ENCODE assay signal across 1 cellular context in the genomic region with DNA sequence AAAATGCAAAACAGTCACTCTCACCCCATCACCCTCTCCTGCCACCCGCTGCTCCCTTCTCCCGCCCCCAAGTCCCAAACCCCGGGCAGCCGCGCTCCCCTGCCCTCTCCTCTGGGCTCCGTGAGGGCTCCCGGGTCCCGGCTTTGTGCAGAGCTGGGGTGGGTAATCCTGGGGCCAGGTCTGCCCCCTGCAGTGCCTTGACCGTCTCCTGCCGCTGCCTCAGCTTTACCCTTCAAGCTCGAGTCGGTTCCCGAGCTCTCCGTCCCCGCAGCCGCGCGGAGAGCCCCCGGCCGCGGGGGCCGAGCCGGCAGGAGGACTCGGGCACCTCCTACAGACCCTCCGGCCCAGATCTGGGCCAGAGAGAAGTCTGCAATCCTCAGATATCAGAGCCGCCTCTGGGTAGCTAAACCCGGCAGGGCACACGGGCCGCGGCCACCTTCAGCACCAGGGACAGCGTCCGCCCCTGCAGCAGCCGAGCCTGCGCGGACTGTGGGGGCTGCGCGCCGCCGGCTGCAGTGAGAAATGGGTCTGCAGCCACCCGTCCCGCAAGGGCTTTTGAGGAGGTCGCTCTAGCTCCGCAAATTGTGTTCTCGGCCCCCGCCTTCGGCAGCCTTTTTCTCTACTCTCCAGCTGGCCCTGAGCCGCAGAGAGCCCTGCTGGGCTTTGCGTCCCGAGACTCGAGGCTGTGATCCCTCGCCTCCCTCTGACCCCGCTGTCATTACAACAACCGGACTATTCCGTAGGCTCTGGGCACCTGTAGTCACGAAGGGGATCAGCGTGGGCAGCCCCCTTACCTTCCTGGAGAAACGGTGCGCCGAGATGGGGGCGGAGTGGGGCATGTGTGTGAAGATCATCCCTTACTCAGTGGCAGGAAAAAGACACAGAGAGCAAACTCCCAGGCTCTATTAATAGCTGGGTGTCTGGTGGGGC.
TF ChIP-seq lines count a peak whose summit lies in the region.

No MANE protein-coding gene starts in this region.

TF ChIP-seq in HepG2, 621 proteins besides CTCF, POLR2A, EP300 and RAD21 (continued from another document and continues in another):
- TF ChIP-seq HNF4A (CRISPR knock-in tag; IDR thresholded peaks at IDR 0.05) (no peak), ATRX (CRISPR knock-in tag; IDR thresholded peaks at IDR 0.05; ENCODE audit: borderline replicate concordance) (no peak), DMAP1 (CRISPR knock-in tag; IDR thresholded peaks at IDR 0.05) (no peak), ZFP90 (CRISPR knock-in tag; IDR thresholded peaks at IDR 0.05; ENCODE audit: borderline replicate concordance) (no peak), HOXA7 (CRISPR knock-in tag; IDR thresholded peaks at IDR 0.05) (no peak), NFE2 (CRISPR knock-in tag; IDR thresholded peaks at IDR 0.05) (no peak), PAF1 (CRISPR knock-in tag; IDR thresholded peaks at IDR 0.05) (no peak), CAMTA2 (CRISPR knock-in tag; IDR thresholded peaks at IDR 0.05; ENCODE audit: borderline replicate concordance) (no peak), ZKSCAN8 (CRISPR knock-in tag; IDR thresholded peaks at IDR 0.05; ENCODE audit: borderline replicate concordance) (no peak), ZNF737 (CRISPR knock-in tag; IDR thresholded peaks at IDR 0.05; ENCODE audit: borderline replicate concordance) (no peak), MAFK (conservative IDR thresholded peaks at IDR 0.05 in 1 of 2, IDR thresholded peaks at IDR 0.05 in 1 of 2; ENCODE audit: low read length in 2 of 2) (no peak), RBM22 (optimal IDR thresholded peaks at IDR 0.05; ENCODE audit: low read length) (no peak), CENPX (CRISPR knock-in tag; IDR thresholded peaks at IDR 0.05) (no peak), SMAD9 (CRISPR knock-in tag; IDR thresholded peaks at IDR 0.05) (no peak), ZNF781 (CRISPR knock-in tag; IDR thresholded peaks at IDR 0.05; ENCODE audit: borderline replicate concordance, not compliant biosample characterization) (peak; percentile 85), ZNF547 (CRISPR knock-in tag; IDR thresholded peaks at IDR 0.05) (no peak), ZNF788 (CRISPR knock-in tag; IDR thresholded peaks at IDR 0.05; ENCODE audit: borderline replicate concordance) (no peak), U2AF1 (optimal IDR thresholded peaks at IDR 0.05; ENCODE audit: low read depth, low read length) (no peak), LCORL (IDR thresholded peaks at IDR 0.05) (no peak), LCORL (CRISPR knock-in tag; IDR thresholded peaks at IDR 0.05) (no peak), MBNL3 (CRISPR knock-in tag; conservative IDR thresholded peaks at IDR 0.05) (no peak), SIX1 (CRISPR knock-in tag; IDR thresholded peaks at IDR 0.05; ENCODE audit: borderline replicate concordance) (no peak), CHD2 (IDR thresholded peaks at IDR 0.05; ENCODE audit: low read depth, low read length) (no peak), ZNF44 (CRISPR knock-in tag; IDR thresholded peaks at IDR 0.05) (no peak), ZFP36L2 (CRISPR knock-in tag; IDR thresholded peaks at IDR 0.05) (peak; percentile 82), ZNF12 (CRISPR knock-in tag; IDR thresholded peaks at IDR 0.05) (peak; percentile 51; the same call in 1 of the 2 replicates), ZNF468 (CRISPR knock-in tag; IDR thresholded peaks at IDR 0.05) (no peak), TCF12 (IDR thresholded peaks at IDR 0.05) (no peak), TCF12 (CRISPR knock-in tag; IDR thresholded peaks at IDR 0.05) (no peak), ZIK1 (CRISPR knock-in tag; IDR thresholded peaks at IDR 0.05; ENCODE audit: borderline replicate concordance, low read depth) (no peak), CHD4 (IDR thresholded peaks at IDR 0.05; ENCODE audit: borderline replicate concordance, low read length) (no peak), MTF2 (CRISPR knock-in tag; IDR thresholded peaks at IDR 0.05; ENCODE audit: borderline replicate concordance) (no peak), KLF11 (CRISPR knock-in tag; IDR thresholded peaks at IDR 0.05) (peak; percentile 83; the same call in 1 of the 2 replicates), TCF7 (IDR thresholded peaks at IDR 0.05; ENCODE audit: low read depth) (no peak), ZNF562 (CRISPR knock-in tag; IDR thresholded peaks at IDR 0.05; ENCODE audit: borderline replicate concordance) (no peak), FOXP1 (IDR thresholded peaks at IDR 0.05) (no peak), FOXP1 (CRISPR knock-in tag; IDR thresholded peaks at IDR 0.05) (no peak), FOSL2 (CRISPR knock-in tag; IDR thresholded peaks at IDR 0.05) (0 out of 2 replicates have a peak, but pooled peaks have one; percentile 11), ATF7-NPFF (CRISPR knock-in tag; IDR thresholded peaks at IDR 0.05; ENCODE audit: low read depth) (peak; percentile 32; the same call in 1 of the 2 replicates), HMGA1 (CRISPR knock-in tag; conservative IDR thresholded peaks at IDR 0.05) (no peak), PRMT3 (CRISPR knock-in tag; IDR thresholded peaks at IDR 0.05; ENCODE audit: borderline replicate concordance, low read depth) (0 out of 2 replicates have a peak, but pooled peaks have one; percentile 44), ZNF883 (CRISPR knock-in tag; IDR thresholded peaks at IDR 0.05; ENCODE audit: not compliant biosample characterization) (no peak), ZSCAN25 (CRISPR knock-in tag; IDR thresholded peaks at IDR 0.05) (no peak), ONECUT2 (CRISPR knock-in tag; IDR thresholded peaks at IDR 0.05) (no peak), ZNF550 (CRISPR knock-in tag; IDR thresholded peaks at IDR 0.05; ENCODE audit: borderline replicate concordance) (no peak), TGIF2 (CRISPR knock-in tag; IDR thresholded peaks at IDR 0.05) (peak; percentile 43; the same call in 1 of the 2 replicates), ZNF570 (CRISPR knock-in tag; IDR thresholded peaks at IDR 0.05; ENCODE audit: borderline replicate concordance) (no peak), BRCA1 (CRISPR knock-in tag; IDR thresholded peaks at IDR 0.05) (peak; percentile 85; the same call in 1 of the 2 replicates), ZNF652 (CRISPR knock-in tag; IDR thresholded peaks at IDR 0.05; ENCODE audit: borderline replicate concordance, low read depth) (no peak), HDAC2 (CRISPR knock-in tag; IDR thresholded peaks at IDR 0.05) (peak; percentile 40; the same call in 1 of the 2 replicates), ZNF546 (CRISPR knock-in tag; conservative IDR thresholded peaks at IDR 0.05) (peak; percentile 88), SOX13 (IDR thresholded peaks at IDR 0.05) (no peak), SOX13 (CRISPR knock-in tag; conservative IDR thresholded peaks at IDR 0.05 in 1 of 2, IDR thresholded peaks at IDR 0.05 in 1 of 2) (peak in 1 of 2 experiments; percentile 33; a peak in 1 of 4 replicates), ZNF496 (CRISPR knock-in tag; IDR thresholded peaks at IDR 0.05; ENCODE audit: insufficient replicate concordance) (no peak), ZNF674 (CRISPR knock-in tag; IDR thresholded peaks at IDR 0.05; ENCODE audit: low read depth) (no peak), PITX1 (CRISPR knock-in tag; IDR thresholded peaks at IDR 0.05) (no peak)
- TF ChIP-seq, protein P1, sequence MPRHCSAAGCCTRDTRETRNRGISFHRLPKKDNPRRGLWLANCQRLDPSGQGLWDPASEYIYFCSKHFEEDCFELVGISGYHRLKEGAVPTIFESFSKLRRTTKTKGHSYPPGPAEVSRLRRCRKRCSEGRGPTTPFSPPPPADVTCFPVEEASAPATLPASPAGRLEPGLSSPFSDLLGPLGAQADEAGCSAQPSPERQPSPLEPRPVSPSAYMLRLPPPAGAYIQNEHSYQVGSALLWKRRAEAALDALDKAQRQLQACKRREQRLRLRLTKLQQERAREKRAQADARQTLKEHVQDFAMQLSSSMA (CRISPR knock-in tag; IDR thresholded peaks at IDR 0.05): no peak
- TF ChIP-seq, protein P2, sequence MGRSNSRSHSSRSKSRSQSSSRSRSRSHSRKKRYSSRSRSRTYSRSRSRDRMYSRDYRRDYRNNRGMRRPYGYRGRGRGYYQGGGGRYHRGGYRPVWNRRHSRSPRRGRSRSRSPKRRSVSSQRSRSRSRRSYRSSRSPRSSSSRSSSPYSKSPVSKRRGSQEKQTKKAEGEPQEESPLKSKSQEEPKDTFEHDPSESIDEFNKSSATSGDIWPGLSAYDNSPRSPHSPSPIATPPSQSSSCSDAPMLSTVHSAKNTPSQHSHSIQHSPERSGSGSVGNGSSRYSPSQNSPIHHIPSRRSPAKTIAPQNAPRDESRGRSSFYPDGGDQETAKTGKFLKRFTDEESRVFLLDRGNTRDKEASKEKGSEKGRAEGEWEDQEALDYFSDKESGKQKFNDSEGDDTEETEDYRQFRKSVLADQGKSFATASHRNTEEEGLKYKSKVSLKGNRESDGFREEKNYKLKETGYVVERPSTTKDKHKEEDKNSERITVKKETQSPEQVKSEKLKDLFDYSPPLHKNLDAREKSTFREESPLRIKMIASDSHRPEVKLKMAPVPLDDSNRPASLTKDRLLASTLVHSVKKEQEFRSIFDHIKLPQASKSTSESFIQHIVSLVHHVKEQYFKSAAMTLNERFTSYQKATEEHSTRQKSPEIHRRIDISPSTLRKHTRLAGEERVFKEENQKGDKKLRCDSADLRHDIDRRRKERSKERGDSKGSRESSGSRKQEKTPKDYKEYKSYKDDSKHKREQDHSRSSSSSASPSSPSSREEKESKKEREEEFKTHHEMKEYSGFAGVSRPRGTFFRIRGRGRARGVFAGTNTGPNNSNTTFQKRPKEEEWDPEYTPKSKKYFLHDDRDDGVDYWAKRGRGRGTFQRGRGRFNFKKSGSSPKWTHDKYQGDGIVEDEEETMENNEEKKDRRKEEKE (IDR thresholded peaks at IDR 0.05): no peak
- TF ChIP-seq, protein P3, sequence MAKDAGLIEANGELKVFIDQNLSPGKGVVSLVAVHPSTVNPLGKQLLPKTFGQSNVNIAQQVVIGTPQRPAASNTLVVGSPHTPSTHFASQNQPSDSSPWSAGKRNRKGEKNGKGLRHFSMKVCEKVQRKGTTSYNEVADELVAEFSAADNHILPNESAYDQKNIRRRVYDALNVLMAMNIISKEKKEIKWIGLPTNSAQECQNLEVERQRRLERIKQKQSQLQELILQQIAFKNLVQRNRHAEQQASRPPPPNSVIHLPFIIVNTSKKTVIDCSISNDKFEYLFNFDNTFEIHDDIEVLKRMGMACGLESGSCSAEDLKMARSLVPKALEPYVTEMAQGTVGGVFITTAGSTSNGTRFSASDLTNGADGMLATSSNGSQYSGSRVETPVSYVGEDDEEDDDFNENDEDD (CRISPR knock-in tag; IDR thresholded peaks at IDR 0.05; ENCODE audit: borderline replicate concordance): no peak
- TF ChIP-seq, protein P4, sequence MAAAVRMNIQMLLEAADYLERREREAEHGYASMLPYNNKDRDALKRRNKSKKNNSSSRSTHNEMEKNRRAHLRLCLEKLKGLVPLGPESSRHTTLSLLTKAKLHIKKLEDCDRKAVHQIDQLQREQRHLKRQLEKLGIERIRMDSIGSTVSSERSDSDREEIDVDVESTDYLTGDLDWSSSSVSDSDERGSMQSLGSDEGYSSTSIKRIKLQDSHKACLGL (CRISPR knock-in tag; IDR thresholded peaks at IDR 0.05): 0 out of 2 replicates have a peak, but pooled peaks have one; percentile 35
- TF ChIP-seq, protein P5, sequence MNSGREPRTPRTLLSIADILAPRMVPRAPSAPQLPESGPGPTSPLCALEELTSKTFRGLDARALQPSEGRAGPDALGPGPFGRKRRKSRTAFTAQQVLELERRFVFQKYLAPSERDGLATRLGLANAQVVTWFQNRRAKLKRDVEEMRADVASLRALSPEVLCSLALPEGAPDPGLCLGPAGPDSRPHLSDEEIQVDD (CRISPR knock-in tag; IDR thresholded peaks at IDR 0.05; ENCODE audit: borderline replicate concordance): peak; percentile 54; the same call in 1 of the 2 replicates
- TF ChIP-seq, protein P6, sequence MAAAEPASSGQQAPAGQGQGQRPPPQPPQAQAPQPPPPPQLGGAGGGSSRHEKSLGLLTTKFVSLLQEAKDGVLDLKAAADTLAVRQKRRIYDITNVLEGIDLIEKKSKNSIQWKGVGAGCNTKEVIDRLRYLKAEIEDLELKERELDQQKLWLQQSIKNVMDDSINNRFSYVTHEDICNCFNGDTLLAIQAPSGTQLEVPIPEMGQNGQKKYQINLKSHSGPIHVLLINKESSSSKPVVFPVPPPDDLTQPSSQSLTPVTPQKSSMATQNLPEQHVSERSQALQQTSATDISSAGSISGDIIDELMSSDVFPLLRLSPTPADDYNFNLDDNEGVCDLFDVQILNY (CRISPR knock-in tag; conservative IDR thresholded peaks at IDR 0.05): peak; percentile 68; the same call in 1 of the 2 replicates
- TF ChIP-seq, protein P7, sequence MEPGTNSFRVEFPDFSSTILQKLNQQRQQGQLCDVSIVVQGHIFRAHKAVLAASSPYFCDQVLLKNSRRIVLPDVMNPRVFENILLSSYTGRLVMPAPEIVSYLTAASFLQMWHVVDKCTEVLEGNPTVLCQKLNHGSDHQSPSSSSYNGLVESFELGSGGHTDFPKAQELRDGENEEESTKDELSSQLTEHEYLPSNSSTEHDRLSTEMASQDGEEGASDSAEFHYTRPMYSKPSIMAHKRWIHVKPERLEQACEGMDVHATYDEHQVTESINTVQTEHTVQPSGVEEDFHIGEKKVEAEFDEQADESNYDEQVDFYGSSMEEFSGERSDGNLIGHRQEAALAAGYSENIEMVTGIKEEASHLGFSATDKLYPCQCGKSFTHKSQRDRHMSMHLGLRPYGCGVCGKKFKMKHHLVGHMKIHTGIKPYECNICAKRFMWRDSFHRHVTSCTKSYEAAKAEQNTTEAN (CRISPR knock-in tag; conservative IDR thresholded peaks at IDR 0.05): peak; percentile 88
- TF ChIP-seq, protein P8, sequence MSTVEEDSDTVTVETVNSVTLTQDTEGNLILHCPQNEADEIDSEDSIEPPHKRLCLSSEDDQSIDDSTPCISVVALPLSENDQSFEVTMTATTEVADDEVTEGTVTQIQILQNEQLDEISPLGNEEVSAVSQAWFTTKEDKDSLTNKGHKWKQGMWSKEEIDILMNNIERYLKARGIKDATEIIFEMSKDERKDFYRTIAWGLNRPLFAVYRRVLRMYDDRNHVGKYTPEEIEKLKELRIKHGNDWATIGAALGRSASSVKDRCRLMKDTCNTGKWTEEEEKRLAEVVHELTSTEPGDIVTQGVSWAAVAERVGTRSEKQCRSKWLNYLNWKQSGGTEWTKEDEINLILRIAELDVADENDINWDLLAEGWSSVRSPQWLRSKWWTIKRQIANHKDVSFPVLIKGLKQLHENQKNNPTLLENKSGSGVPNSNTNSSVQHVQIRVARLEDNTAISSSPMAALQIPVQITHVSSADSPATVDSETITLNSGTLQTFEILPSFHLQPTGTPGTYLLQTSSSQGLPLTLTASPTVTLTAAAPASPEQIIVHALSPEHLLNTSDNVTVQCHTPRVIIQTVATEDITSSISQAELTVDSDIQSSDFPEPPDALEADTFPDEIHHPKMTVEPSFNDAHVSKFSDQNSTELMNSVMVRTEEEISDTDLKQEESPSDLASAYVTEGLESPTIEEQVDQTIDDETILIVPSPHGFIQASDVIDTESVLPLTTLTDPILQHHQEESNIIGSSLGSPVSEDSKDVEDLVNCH (CRISPR knock-in tag; IDR thresholded peaks at IDR 0.05): no peak
- TF ChIP-seq, protein P9, sequence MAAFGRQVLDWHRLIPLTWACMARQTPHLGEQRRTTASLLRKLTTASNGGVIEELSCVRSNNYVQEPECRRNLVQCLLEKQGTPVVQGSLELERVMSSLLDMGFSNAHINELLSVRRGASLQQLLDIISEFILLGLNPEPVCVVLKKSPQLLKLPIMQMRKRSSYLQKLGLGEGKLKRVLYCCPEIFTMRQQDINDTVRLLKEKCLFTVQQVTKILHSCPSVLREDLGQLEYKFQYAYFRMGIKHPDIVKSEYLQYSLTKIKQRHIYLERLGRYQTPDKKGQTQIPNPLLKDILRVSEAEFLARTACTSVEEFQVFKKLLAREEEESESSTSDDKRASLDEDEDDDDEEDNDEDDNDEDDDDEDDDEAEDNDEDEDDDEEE (CRISPR knock-in tag; IDR thresholded peaks at IDR 0.05): no peak
